17 cellular contexts compared by ENCODE assay signal in the genomic region with DNA sequence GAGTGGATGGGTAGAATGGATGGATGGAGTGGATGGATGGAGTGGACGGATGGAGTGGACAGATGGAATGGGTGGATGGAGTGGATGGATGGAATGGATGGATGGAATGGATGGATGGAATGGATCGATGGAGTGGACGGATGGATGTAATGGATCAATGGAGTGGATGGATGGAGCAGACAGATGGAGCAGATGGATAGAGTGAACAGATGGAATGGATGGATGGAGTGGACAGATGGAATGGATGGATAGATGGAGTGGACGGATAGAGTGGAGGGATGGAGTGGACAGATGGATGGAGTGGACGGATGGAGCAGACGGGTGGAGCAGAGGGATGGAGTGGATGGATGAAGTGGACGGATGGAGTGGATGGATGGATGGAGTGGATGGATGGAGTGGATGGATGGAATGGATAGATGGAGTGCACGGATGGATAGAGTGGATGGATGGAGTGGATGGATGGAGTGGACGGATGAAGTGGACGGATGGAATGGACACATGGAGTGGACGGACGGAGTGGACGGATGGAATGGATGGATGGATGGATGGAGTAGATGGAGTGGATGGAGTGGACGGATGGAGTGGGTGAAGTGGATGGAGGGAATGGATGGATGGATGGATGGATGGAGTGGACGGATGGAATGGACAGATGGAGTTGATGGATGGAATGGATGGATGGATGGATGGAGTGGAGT.
DNase-seq lines count a peak whose midpoint lies in the region; ATAC-seq, FAIRE-seq and TF ChIP-seq lines count a peak whose summit lies in the region.
"Had no signal": no experiment of that assay in that cellular context is flagged by ENCODE, and none has a peak within 500 bp of the region (broad histone marks: within the 10 kb centered on the region; RNA-seq: fewer than 3 reads in every experiment).

No MANE protein-coding gene starts in this region.

- H3K79me1 ChIP-seq in H1 (ENCODE audit: low read depth, low read length) = no peaks in the 10 kb centered on the region

- TF ChIP-seq CTCF in Caco-2 (IDR thresholded peaks at IDR 0.05; ENCODE audit: insufficient read depth in 1 of 2, low read depth in 1 of 2, low read length in 1 of 2, severe bottlenecking in 1 of 2, unreplicated experiment in 1 of 2) (no peak), H1 (IDR thresholded peaks at IDR 0.05; ENCODE audit: control extremely low read depth in 1 of 3, insufficient read depth in 1 of 3, low read depth in 1 of 3, low read length in 3 of 3) (no peak), neural progenitor cell (IDR thresholded peaks at IDR 0.05) (no peak)
- TF ChIP-seq CTCF in CD4-positive, alpha-beta T cell (IDR thresholded peaks at IDR 0.05) = no peak

- POLR2A ChIA-PET in Caco-2 (lab: Charles Lee) = no interaction called here
- POLR2A ChIA-PET in H1 (lab: Charles Lee; ENCODE audit: partially characterized antibody) = no interaction called here
- POLR2A ChIA-PET in CD4-positive, alpha-beta T cell (lab: Charles Lee) = no interaction called here

- H3K36me3 ChIP-seq in Caco-2 (ENCODE audit: control insufficient read depth, insufficient read depth, low read length) (no peaks in the 10 kb centered on the region), H1 (ENCODE audit: control insufficient read depth in 2 of 4, insufficient read depth in 4 of 4, low read length in 3 of 4) (no peaks in the 10 kb centered on the region), neural progenitor cell (no peaks in the 10 kb centered on the region)
- H3K36me3 ChIP-seq: BLaER1 treated with 17β-estradiol and CSF1 and Interleukin-3, amounts not matched to agents 10 nM and 100 nM had no signal

- peaks cover 24% of the 10 kb centered on the region for H3F3A ChIP-seq in neural progenitor cell (ENCODE audit: low read depth)

- 90 to 100% methylated on average over 10 to 15 of the region's 15 CpGs for WGBS in H1 (ENCODE audit: extremely low coverage in 1 of 2, insufficient coverage in 1 of 2, insufficient read length in 1 of 2, insufficient replicate concordance in 2 of 2, low coverage in 1 of 2, low lambda C conversion rate in 2 of 2, missing lambda C conversion rate in 1 of 2), 2 experiments
- 88% methylated on average over 15 of the region's 15 CpGs for WGBS in right cardiac atrium

- intact Hi-C loops in activated naive CD4-positive, alpha-beta T cell treated with anti-CD3 and anti-CD28 coated beads for 36 hours (cut with micrococcal nuclease) = no loop called here
- intact Hi-C loops in Caco-2 (cut with micrococcal nuclease; ENCODE audit: unreplicated experiment) (no loop called here), right cardiac atrium (cut with DNase I) (no loop called here)
- intact Hi-C loops in CD4-positive, alpha-beta T cell (cut with DNase I, micrococcal nuclease) = no loop called here

- no peak overlapping the region for H3K4me3 Mint-ChIP-seq in activated naive CD4-positive, alpha-beta T cell treated with anti-CD3 and anti-CD28 coated beads, Interleukin-2, amount 50 U/mL, for 24 hours
- H3K4me3 Mint-ChIP-seq in activated naive CD4-positive, alpha-beta T cell treated with anti-CD3 and anti-CD28 coated beads for 36 hours = no peak overlapping the region
- H3K4me3 Mint-ChIP-seq in Caco-2 (ENCODE audit: unreplicated experiment) (no peak overlapping the region), neural progenitor cell (peak overlapping the region; percentile 60)
- H3K4me3 Mint-ChIP-seq in CD4-positive, alpha-beta T cell = no peak overlapping the region
- H3K4me3 Mint-ChIP-seq: CD4-positive, alpha-beta memory T cell had no signal

- H2BK5ac ChIP-seq in H1 (ENCODE audit: low read depth, low read length) = no peak overlapping the region

- no peak for TF ChIP-seq RAD21 in H1 (IDR thresholded peaks at IDR 0.05 in 1 of 2, conservative IDR thresholded peaks at IDR 0.05 in 1 of 2; ENCODE audit: low read depth in 2 of 2, low read length in 2 of 2)

- H3K4me2 ChIP-seq in H1 (ENCODE audit: insufficient read depth in 1 of 2, low read depth in 2 of 2, low read length in 2 of 2) (no peak overlapping the region), neural progenitor cell (no peak overlapping the region)
- H3K4me2 ChIP-seq: BLaER1 treated with 17β-estradiol and CSF1 and Interleukin-3, amounts not matched to agents 10 nM and 100 nM had no signal

- H3K4ac ChIP-seq in H1 (replicated peaks; ENCODE audit: insufficient read length, low read depth, low read length) = no peak overlapping the region

- ATAC-seq in HG03095 (IDR thresholded peaks at IDR 0.05; ENCODE audit: unreplicated experiment) (no peak), right cardiac atrium (no peak)
- ATAC-seq in CD4-positive, alpha-beta T cell (ENCODE audit: poor library complexity) = no peak

- no peak for TF ChIP-seq POLR2A in H1 (IDR thresholded peaks at IDR 0.05; ENCODE audit: control extremely low read depth in 1 of 2, low read depth in 2 of 2, low read length in 2 of 2)

- BruUV-seq in Caco-2 (replicated peaks; lab: Mats Ljungman, UMichigan) = no TSS peak

- no peak for FAIRE-seq in H1 (lab: Jason Lieb, UNC)

- H3K36me3 Mint-ChIP-seq in activated naive CD4-positive, alpha-beta T cell treated with anti-CD3 and anti-CD28 coated beads, Interleukin-2, amount 50 U/mL, for 24 hours = peaks cover 2% of the 10 kb centered on the region
- H3K36me3 Mint-ChIP-seq in activated naive CD4-positive, alpha-beta T cell treated with anti-CD3 and anti-CD28 coated beads for 36 hours (ENCODE audit: low read depth) = no peaks in the 10 kb centered on the region
- H3K36me3 Mint-ChIP-seq in Caco-2 (ENCODE audit: insufficient read depth, unreplicated experiment) (peaks cover 9% of the 10 kb centered on the region), neural progenitor cell (peaks cover 20% of the 10 kb centered on the region)
- no peaks in the 10 kb centered on the region for H3K36me3 Mint-ChIP-seq in CD4-positive, alpha-beta T cell (ENCODE audit: low read depth)

- no peak overlapping the region for H4K8ac ChIP-seq in H1 (ENCODE audit: extremely low read depth, insufficient read depth, low read length)

- no peaks in the 10 kb centered on the region for H3K9me3 ChIP-seq in Caco-2
- peaks cover 2 to 18% of the 10 kb centered on the region in 2 experiments; a peak in 2 of 4 replicates for H3K9me3 ChIP-seq in H1 (ENCODE audit: insufficient read depth in 2 of 2, low read depth in 1 of 2, low read length in 1 of 2)
- no peaks in the 10 kb centered on the region for H3K9me3 ChIP-seq in neural progenitor cell (ENCODE audit: low read depth)
- no peaks in the 10 kb centered on the region for H3K9me3 ChIP-seq in right cardiac atrium (ENCODE audit: control insufficient read depth, low read length)
- no peaks in the 10 kb centered on the region for H3K9me3 ChIP-seq in CD4-positive, alpha-beta T cell (ENCODE audit: control insufficient read depth, low read length)

- no peak for DNase-seq in activated naive CD4-positive, alpha-beta T cell treated with anti-CD3 and anti-CD28 coated beads for 36 hours
- DNase-seq in Caco-2 (no peak), H1 (ENCODE audit: low read depth in 1 of 2, low spot score in 2 of 2) (no peak), neural progenitor cell (ENCODE audit: low spot score) (no peak), right cardiac atrium (no peak)
- DNase-seq in CD4-positive, alpha-beta T cell = no peak
- DNase-seq: ACHN; CD4-positive, alpha-beta memory T cell; COR-L47; DND-41; GDM1; GM23248; H7; KBM-7 had no signal

- H4K91ac ChIP-seq in H1 (replicated peaks; ENCODE audit: insufficient read length, low read length) = no peak overlapping the region

- H3K23me2 ChIP-seq in H1 (ENCODE audit: low read depth, low read length) = peaks cover 20% of the 10 kb centered on the region; the same call in 1 of the 2 replicates

- H2AK5ac ChIP-seq in H1 (ENCODE audit: low read depth, low read length) = peak overlapping the region; percentile 100; the same call in 1 of the 2 replicates

- H3K27ac Mint-ChIP-seq in activated naive CD4-positive, alpha-beta T cell treated with anti-CD3 and anti-CD28 coated beads, Interleukin-2, amount 50 U/mL, for 24 hours = peak overlapping the region; percentile 43
- H3K27ac Mint-ChIP-seq in activated naive CD4-positive, alpha-beta T cell treated with anti-CD3 and anti-CD28 coated beads for 36 hours = no peak overlapping the region
- H3K27ac Mint-ChIP-seq in Caco-2 (ENCODE audit: unreplicated experiment) (peak overlapping the region; percentile 12), neural progenitor cell (peak overlapping the region; percentile 42)
- H3K27ac Mint-ChIP-seq in CD4-positive, alpha-beta T cell = no peak overlapping the region

- no peak overlapping the region for H2BK20ac ChIP-seq in H1 (ENCODE audit: low read length)

- H2BK15ac ChIP-seq in H1 (ENCODE audit: low read length) = no peak overlapping the region

- H2BK12ac ChIP-seq in H1 (ENCODE audit: low read depth, low read length) = no peak overlapping the region

- peak overlapping the region; percentile 36 for H3K56ac ChIP-seq in H1 (replicated peaks; ENCODE audit: insufficient read length, low read depth, low read length)

- H3K27ac ChIP-seq in H1 (ENCODE audit: low read depth, low read length) (no peak overlapping the region), neural progenitor cell (no peak overlapping the region), right cardiac atrium (ENCODE audit: low read length) (no peak overlapping the region)
- no peak overlapping the region for H3K27ac ChIP-seq in CD4-positive, alpha-beta T cell (ENCODE audit: low read depth, low read length)
- H3K27ac ChIP-seq: BLaER1 treated with 17β-estradiol and CSF1 and Interleukin-3, amounts not matched to agents 10 nM and 100 nM; GM23248 had no signal

- no peak overlapping the region for H3K14ac ChIP-seq in H1 (ENCODE audit: insufficient read length)

- H3K4me1 ChIP-seq in Caco-2 (peaks cover 17% of the 10 kb centered on the region), H1 (replicated peaks in 1 of 4; ENCODE audit: control insufficient read depth in 3 of 4, insufficient read depth in 4 of 4, low read length in 3 of 4) (peaks cover 0 to 9% (median 7%) of the 10 kb centered on the region in 4 experiments; a peak in 5 of 7 replicates), neural progenitor cell (peaks cover 15% of the 10 kb centered on the region), right cardiac atrium (ENCODE audit: control insufficient read depth, insufficient read depth, low read length) (no peaks in the 10 kb centered on the region)

- H3K9ac ChIP-seq in H1 (replicated peaks in 1 of 4; ENCODE audit: extremely low read depth in 1 of 4, low read depth in 3 of 4, low read length in 3 of 4) (no peak overlapping the region), neural progenitor cell (no peak overlapping the region)
- H3K9ac ChIP-seq: BLaER1 treated with 17β-estradiol and CSF1 and Interleukin-3, amounts not matched to agents 10 nM and 100 nM; GM23248 had no signal

- CTCF ChIA-PET in activated naive CD4-positive, alpha-beta T cell treated with anti-CD3 and anti-CD28 coated beads for 36 hours (lab: Charles Lee) = no interaction called here
- CTCF ChIA-PET in Caco-2 (lab: Charles Lee) (no interaction called here), H1 (lab: Charles Lee; ENCODE audit: partially characterized antibody) (no interaction called here)
- CTCF ChIA-PET in CD4-positive, alpha-beta T cell (lab: Charles Lee) = no interaction called here

- H3K27me3 Mint-ChIP-seq in activated naive CD4-positive, alpha-beta T cell treated with anti-CD3 and anti-CD28 coated beads, Interleukin-2, amount 50 U/mL, for 24 hours = peaks cover 18% of the 10 kb centered on the region
- H3K27me3 Mint-ChIP-seq in activated naive CD4-positive, alpha-beta T cell treated with anti-CD3 and anti-CD28 coated beads for 36 hours (ENCODE audit: low read depth) = peaks cover 9% of the 10 kb centered on the region
- H3K27me3 Mint-ChIP-seq in Caco-2 (ENCODE audit: insufficient read depth, unreplicated experiment) = no peaks in the 10 kb centered on the region
- H3K27me3 Mint-ChIP-seq in neural progenitor cell (ENCODE audit: insufficient read depth, low read depth) = peaks cover 30% of the 10 kb centered on the region
- H3K27me3 Mint-ChIP-seq in CD4-positive, alpha-beta T cell = peaks cover 30% of the 10 kb centered on the region

- H3K4me1 Mint-ChIP-seq in activated naive CD4-positive, alpha-beta T cell treated with anti-CD3 and anti-CD28 coated beads, Interleukin-2, amount 50 U/mL, for 24 hours = no peaks in the 10 kb centered on the region
- no peaks in the 10 kb centered on the region for H3K4me1 Mint-ChIP-seq in activated naive CD4-positive, alpha-beta T cell treated with anti-CD3 and anti-CD28 coated beads for 36 hours (ENCODE audit: low read depth)
- H3K4me1 Mint-ChIP-seq in Caco-2 (ENCODE audit: low read depth, unreplicated experiment) (peaks cover 14% of the 10 kb centered on the region), neural progenitor cell (peaks cover 31% of the 10 kb centered on the region)
- H3K4me1 Mint-ChIP-seq in CD4-positive, alpha-beta T cell (ENCODE audit: low read depth) = no peaks in the 10 kb centered on the region

- H4K5ac ChIP-seq in H1 (ENCODE audit: insufficient read length, low read depth, low read length) = no peak overlapping the region

- no peaks in the 10 kb centered on the region for H3K27me3 ChIP-seq in Caco-2 (replicated peaks; ENCODE audit: control insufficient read depth, insufficient read depth, low read length)
- H3K27me3 ChIP-seq in H1 (replicated peaks in 1 of 4; ENCODE audit: control insufficient read depth in 3 of 4, extremely low read depth in 1 of 4, insufficient read depth in 3 of 4, low read length in 3 of 4) = no peaks in the 10 kb centered on the region; a peak in 1 of 7 replicates
- H3K27me3 ChIP-seq in neural progenitor cell = no peaks in the 10 kb centered on the region
- H3K27me3 ChIP-seq in right cardiac atrium (ENCODE audit: control insufficient read depth, insufficient read depth) = no peaks in the 10 kb centered on the region
- H3K27me3 ChIP-seq in CD4-positive, alpha-beta T cell (ENCODE audit: control insufficient read depth, insufficient read depth, low read length) = no peaks in the 10 kb centered on the region
- H3K27me3 ChIP-seq: BLaER1 treated with 17β-estradiol and CSF1 and Interleukin-3, amounts not matched to agents 10 nM and 100 nM had no signal

- no peaks in the 10 kb centered on the region for H4K20me1 ChIP-seq in H1 (replicated peaks in 1 of 2; ENCODE audit: control insufficient read depth in 1 of 2, insufficient read depth in 2 of 2, low read length in 2 of 2)
- H4K20me1 ChIP-seq in neural progenitor cell (ENCODE audit: low read depth) = no peaks in the 10 kb centered on the region
- H4K20me1 ChIP-seq: BLaER1 treated with 17β-estradiol and CSF1 and Interleukin-3, amounts not matched to agents 10 nM and 100 nM had no signal

- no peak overlapping the region for H2BK120ac ChIP-seq in H1 (replicated peaks; ENCODE audit: low read depth, low read length)

- H3K23ac ChIP-seq in H1 (ENCODE audit: insufficient read length) = no peak overlapping the region

- no peak overlapping the region for H2AFZ ChIP-seq in H1 (ENCODE audit: low read length)
- no peak overlapping the region for H2AFZ ChIP-seq in neural progenitor cell (replicated peaks)
- H2AFZ ChIP-seq: GM23248 had no signal

- no peak for TF ChIP-seq EP300 in H1 (IDR thresholded peaks at IDR 0.05; ENCODE audit: borderline replicate concordance in 1 of 2, low read depth in 2 of 2, low read length in 2 of 2)

- H3K4me3 ChIP-seq in Caco-2 (ENCODE audit: low read depth, low read length) (no peak overlapping the region), H1 (ENCODE audit: extremely low read depth in 1 of 4, insufficient read depth in 2 of 4, low read depth in 3 of 4, low read length in 4 of 4) (no peak overlapping the region), neural progenitor cell (no peak overlapping the region), right cardiac atrium (ENCODE audit: low read length) (no peak overlapping the region)
- H3K4me3 ChIP-seq: BLaER1 treated with 17β-estradiol and CSF1 and Interleukin-3, amounts not matched to agents 10 nM and 100 nM; GM23248 had no signal

- H3K9me3 Mint-ChIP-seq in activated naive CD4-positive, alpha-beta T cell treated with anti-CD3 and anti-CD28 coated beads, Interleukin-2, amount 50 U/mL, for 24 hours = peaks cover 14% of the 10 kb centered on the region
- peaks cover 12% of the 10 kb centered on the region for H3K9me3 Mint-ChIP-seq in activated naive CD4-positive, alpha-beta T cell treated with anti-CD3 and anti-CD28 coated beads for 36 hours
- H3K9me3 Mint-ChIP-seq in Caco-2 (ENCODE audit: unreplicated experiment) = peaks cover 27% of the 10 kb centered on the region
- H3K9me3 Mint-ChIP-seq in neural progenitor cell = peaks cover 40% of the 10 kb centered on the region
- no peaks in the 10 kb centered on the region for H3K9me3 Mint-ChIP-seq in CD4-positive, alpha-beta T cell

- H3K79me2 ChIP-seq in H1 (ENCODE audit: control insufficient read depth in 1 of 2, insufficient read depth in 2 of 2, low read length in 2 of 2) (no peaks in the 10 kb centered on the region), neural progenitor cell (ENCODE audit: low read depth) (no peaks in the 10 kb centered on the region)

- H3K18ac ChIP-seq in H1 (ENCODE audit: extremely low read depth, low read length) = no peak overlapping the region

Comparison
In these comparisons a context has a peak if more than half of its experiments do, and no peak if none do; other contexts are left out.
1. H3K27ac Mint-ChIP-seq: peak in activated naive CD4-positive, alpha-beta T cell treated with anti-CD3 and anti-CD28 coated beads, Interleukin-2, amount 50 U/mL, for 24 hours (single experiment), Caco-2 (single experiment) and neural progenitor cell (single experiment); none in activated naive CD4-positive, alpha-beta T cell treated with anti-CD3 and anti-CD28 coated beads for 36 hours (single experiment) and CD4-positive, alpha-beta T cell (single experiment).